21 cellular contexts compared by ENCODE assay signal in the genomic region with DNA sequence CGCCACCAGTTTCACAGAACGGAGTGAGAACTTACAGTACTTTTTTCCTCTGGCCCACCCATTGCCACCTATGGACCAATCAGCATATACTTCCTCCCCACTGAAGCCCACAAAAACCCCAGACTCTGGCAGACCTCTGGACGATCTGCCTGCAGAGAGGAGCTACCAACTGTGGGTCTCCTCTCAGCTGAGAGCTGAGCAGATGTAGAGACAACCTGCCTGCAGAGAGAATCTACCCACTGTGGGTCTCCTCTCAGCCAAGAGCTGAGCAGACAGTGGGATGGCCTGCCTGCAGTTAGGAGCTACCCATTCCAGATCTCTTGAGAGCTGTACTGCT.
"Had no signal": no experiment of that assay in that cellular context is flagged by ENCODE, and none has a peak within 500 bp of the region (broad histone marks: within the 10 kb centered on the region; RNA-seq: fewer than 3 reads in every experiment).

No MANE protein-coding gene starts in this region.

- H3K9me3 ChIP-seq: gastroesophageal sphincter, testis, uterus had no signal

- H3K36me3 ChIP-seq: uterus had no signal

- H3K27me3 ChIP-seq: gastroesophageal sphincter, testis, uterus had no signal

- H3K4me3 ChIP-seq: coronary artery, gastroesophageal sphincter, lung, smooth muscle cell, testis, uterus had no signal

- H3K27ac ChIP-seq: coronary artery, gastroesophageal sphincter, testis, uterus, VCaP had no signal

- DNase-seq: activated CD4-positive, alpha-beta T cell treated with anti-CD3 and anti-CD28 coated beads, Interleukin-2, amount 10 ng/mL, durations not matched to agents 7 days and 5 days; activated CD4-positive, CD25-positive, alpha-beta regulatory T cell treated with anti-CD3 and anti-CD28 coated beads, Interleukin-2, amount 50 U/mL, for 72 hours; activated CD8-positive, alpha-beta T cell treated with anti-CD3 and anti-CD28 coated beads, Interleukin-2, amount 10 ng/mL, durations not matched to agents 7 days and 5 days; amniotic stem cell; cerebellar nuclear complex; head of caudate nucleus; hypothalamus; naive thymus-derived CD4-positive, alpha-beta T cell; occipital lobe; stimulated activated CD4-positive, alpha-beta T cell treated with anti-CD3 and anti-CD28 coated beads, Interleukin-15, amount 100 ng/mL, for 24 hours; testis; trophoblast cell; uterus had no signal

- H3K4me1 ChIP-seq: gastroesophageal sphincter, testis, uterus had no signal

- ATAC-seq: activated CD8-positive, alpha-beta T cell treated with anti-CD3 and anti-CD28 coated beads, Interleukin-2, amount 10 ng/mL, durations not matched to agents 7 days and 5 days; activated T-helper 17 cell treated with anti-CD3 and anti-CD28 coated beads, Interleukin-2, amount 50 U/mL, for 72 hours; gastroesophageal sphincter; naive thymus-derived CD4-positive, alpha-beta T cell; sciatic nerve; stimulated activated memory B cell treated with anti-CD40 and anti-IgM and Interleukin-4, amounts not matched to agents 10 μg/mL and 1 μg/mL and 100 μg/mL, for 72 hours had no signal

- H3K4me2 ChIP-seq: smooth muscle cell had no signal
